In genomic region chr19:55081773-55082022, GRCh38 we compare ENCODE assay signal across 10 cellular contexts. TPM values are rescaled to one million over a fixed set of nuclear protein-coding genes. Genes with fewer than 3 reads are reported as not detected.
DNase-seq lines count a peak whose midpoint lies in the region; ATAC-seq, FAIRE-seq and TF ChIP-seq lines count a peak whose summit lies in the region.
"Had no signal": no experiment of that assay in that cellular context is flagged by ENCODE, and none has a peak within 500 bp of the region (broad histone marks: within the 10 kb centered on the region; RNA-seq: fewer than 3 reads in every experiment).

No MANE protein-coding gene starts in this region.

- no peak for TF ChIP-seq RAD21 in SK-N-SH (IDR thresholded peaks at IDR 0.05; ENCODE audit: low read length)

- no peaks in the 10 kb centered on the region for H3K36me3 ChIP-seq in SK-N-SH (replicated peaks in 1 of 2; ENCODE audit: control insufficient read depth in 1 of 2, insufficient read depth in 2 of 2, low read length in 1 of 2)
- H3K36me3 ChIP-seq in gastrocnemius medialis: no peaks in the 10 kb centered on the region
- H3K36me3 ChIP-seq: gastroesophageal sphincter, prostate gland had no signal

- H3K79me2 ChIP-seq in SK-N-SH (ENCODE audit: insufficient read depth): no peaks in the 10 kb centered on the region

- POLR2A ChIA-PET in SK-N-SH (lab: Yijun Ruan, JAX): no interaction called here

- H3K4me3 ChIP-seq in SK-N-SH (ENCODE audit: low read depth in 2 of 2, low read length in 1 of 2) (peak overlapping the region; percentile 68 to 71), fibroblast of pulmonary artery (replicated peaks; ENCODE audit: low read depth, low read length) (peak overlapping the region; percentile 57), gastrocnemius medialis (peak overlapping the region in 3 of 4 donors; percentile 52 to 63 (median 53)), lower leg skin (ENCODE audit: low read depth, poor library complexity, severe bottlenecking) (no peak overlapping the region)

- H4K20me1 ChIP-seq in SK-N-SH (ENCODE audit: insufficient read depth): no peaks in the 10 kb centered on the region

- 20% methylated on average over 1 of the region's 22 CpGs for WGBS in SK-N-SH (ENCODE audit: low lambda C conversion rate)
- WGBS in lower leg skin, 2 donors: 7 to 8% methylated on average over 22 of the region's 22 CpGs

- H3K4me1 ChIP-seq in SK-N-SH (ENCODE audit: control insufficient read depth in 1 of 2, insufficient read depth in 2 of 2, low read depth in 1 of 2, low read length in 1 of 2): peaks cover 4 to 29% of the 10 kb centered on the region in 2 experiments; a peak in 2 of 4 replicates
- peaks cover 6 to 25% of the 10 kb centered on the region in 2 donors for H3K4me1 ChIP-seq in gastrocnemius medialis

- TF ChIP-seq EP300 in SK-N-SH (IDR thresholded peaks at IDR 0.05; ENCODE audit: borderline replicate concordance in 1 of 2, low read depth in 1 of 2, low read length in 1 of 2): no peak

- H3K27me3 ChIP-seq in SK-N-SH (ENCODE audit: insufficient read depth) (no peaks in the 10 kb centered on the region), gastrocnemius medialis (peaks cover 79 to 85% (median 82%) of the 10 kb centered on the region in 3 donors)

- TF ChIP-seq POLR2A in GM12891 (IDR thresholded peaks at IDR 0.05; ENCODE audit: low read depth, low read length): no peak
- TF ChIP-seq POLR2A in gastrocnemius medialis (IDR thresholded peaks at IDR 0.05): no peak
- TF ChIP-seq POLR2A in lower leg skin (IDR thresholded peaks at IDR 0.05): no peak

- in situ Hi-C loops in gastrocnemius medialis (cut with MboI; ENCODE audit: low sequenced_read_pairs in 4 of 4): loop anchor here in 1 of 4 donors (10.0 kb wide), 1 partner anchor 83 kb away; the partner anchor contains the start of gene DNAAF3

- intact Hi-C loops in gastrocnemius medialis (cut with DNase I; ENCODE audit: low total_unique reads): no loop called here
- intact Hi-C loops in lower leg skin (cut with DNase I; ENCODE audit: low total_unique reads): no loop called here

- FAIRE-seq in GM12891 (lab: Jason Lieb, UNC): peak; percentile 71

- no peak for ATAC-seq in gastrocnemius medialis

- H3K9me2 ChIP-seq in SK-N-SH: no peaks in the 10 kb centered on the region

- H3K27ac ChIP-seq in SK-N-SH (ENCODE audit: low read depth in 2 of 2, low read length in 1 of 2): no peak overlapping the region
- no peak overlapping the region for H3K27ac ChIP-seq in gastrocnemius medialis
- H3K27ac ChIP-seq: gastroesophageal sphincter had no signal

- H2AFZ ChIP-seq in SK-N-SH (ENCODE audit: low read depth): peak overlapping the region; percentile 29; the same call in 1 of the 2 replicates

- H3F3A ChIP-seq in SK-N-SH (replicated peaks; ENCODE audit: insufficient read depth): peaks cover 15% of the 10 kb centered on the region

- CTCF ChIA-PET in SK-N-SH (lab: Yijun Ruan, JAX): interaction anchor here (0.7 kb wide), 1 partner anchor 51 kb away, joined by 3 read pairs; no protein-coding TSS in a partner anchor

- H3K9ac ChIP-seq in SK-N-SH: no peak overlapping the region

- H3K4me2 ChIP-seq in SK-N-SH: peak overlapping the region; percentile 89

- DNase-seq in GM12891 (ENCODE audit: insufficient read length, low spot score) (no peak), SK-N-SH (peak; percentile 43), fibroblast of pulmonary artery (ENCODE audit: low read depth) (no peak), gastrocnemius medialis (no peak), NCI-H82 treated with DMSO at 0.1 percent for 48 hours (lab: John Stamatoyannopoulos, UW; ENCODE audit: unreplicated experiment) (no peak), DMS79 treated with DMSO at 0.1 percent for 48 hours (lab: John Stamatoyannopoulos, UW) (no peak), NCI-H2196 (lab: John Stamatoyannopoulos, UW; ENCODE audit: unreplicated experiment) (no peak), lower leg skin (ENCODE audit: low spot score in 2 of 2) (no peak)

- no peaks in the 10 kb centered on the region for H3K9me3 ChIP-seq in SK-N-SH
- no peaks in the 10 kb centered on the region for H3K9me3 ChIP-seq in gastrocnemius medialis
- H3K9me3 ChIP-seq: gastroesophageal sphincter, prostate gland had no signal

- TF ChIP-seq CTCF in SK-N-SH (IDR thresholded peaks at IDR 0.05) (no peak), fibroblast of pulmonary artery (IDR thresholded peaks at IDR 0.05; ENCODE audit: low read length, missing control alignments) (no peak), gastrocnemius medialis (IDR thresholded peaks at IDR 0.05 in 4 of 5, conservative IDR thresholded peaks at IDR 0.05 in 1 of 5) (no peak), lower leg skin (IDR thresholded peaks at IDR 0.05) (no peak)

TF ChIP-seq in GM12891, 5 proteins besides CTCF, POLR2A, EP300 and RAD21:
- TF ChIP-seq TAF1 (IDR thresholded peaks at IDR 0.05; ENCODE audit: low read depth, low read length) (no peak), SPI1 (IDR thresholded peaks at IDR 0.05; ENCODE audit: low read depth, low read length) (no peak), POU2F2 (IDR thresholded peaks at IDR 0.05; ENCODE audit: low read depth, low read length) (no peak), POLR2AphosphoS5 (IDR thresholded peaks at IDR 0.05; ENCODE audit: low read depth, low read length) (no peak), PAX5 (IDR thresholded peaks at IDR 0.05; ENCODE audit: insufficient read depth, low read length, severe bottlenecking) (no peak)

TF ChIP-seq in SK-N-SH, 30 proteins besides CTCF, POLR2A, EP300 and RAD21:
- TF ChIP-seq, protein P1, sequence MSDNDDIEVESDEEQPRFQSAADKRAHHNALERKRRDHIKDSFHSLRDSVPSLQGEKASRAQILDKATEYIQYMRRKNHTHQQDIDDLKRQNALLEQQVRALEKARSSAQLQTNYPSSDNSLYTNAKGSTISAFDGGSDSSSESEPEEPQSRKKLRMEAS (IDR thresholded peaks at IDR 0.05; ENCODE audit: low read depth): no peak; the same call in 1 of the 2 replicates
- TF ChIP-seq RXRA (IDR thresholded peaks at IDR 0.05; ENCODE audit: borderline replicate concordance, low read depth) (no peak), GABPA (IDR thresholded peaks at IDR 0.05; ENCODE audit: low read depth) (no peak), EZH2phosphoT487 (IDR thresholded peaks at IDR 0.05; ENCODE audit: borderline replicate concordance, low read depth) (no peak), SMC3 (IDR thresholded peaks at IDR 0.05; ENCODE audit: low read depth, low read length) (no peak), PBX3 (IDR thresholded peaks at IDR 0.05) (no peak), IRF3 (IDR thresholded peaks at IDR 0.05; ENCODE audit: low read depth, low read length) (no peak)
- TF ChIP-seq, protein P2, sequence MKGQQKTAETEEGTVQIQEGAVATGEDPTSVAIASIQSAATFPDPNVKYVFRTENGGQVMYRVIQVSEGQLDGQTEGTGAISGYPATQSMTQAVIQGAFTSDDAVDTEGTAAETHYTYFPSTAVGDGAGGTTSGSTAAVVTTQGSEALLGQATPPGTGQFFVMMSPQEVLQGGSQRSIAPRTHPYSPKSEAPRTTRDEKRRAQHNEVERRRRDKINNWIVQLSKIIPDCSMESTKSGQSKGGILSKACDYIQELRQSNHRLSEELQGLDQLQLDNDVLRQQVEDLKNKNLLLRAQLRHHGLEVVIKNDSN (IDR thresholded peaks at IDR 0.05; ENCODE audit: borderline replicate concordance, low read depth): 0 out of 2 replicates have a peak, but pooled peaks have one; percentile 2

RNA-seq across cellular contexts. Expression of gene EPS8L1, which starts 6.0 kb away (rescaled TPM):
- polyA plus RNA-seq in GM12891 (2012; ENCODE audit: low read depth, missing spikeins): 0.13 TPM
- polyA plus RNA-seq in SK-N-SH (2012; rRNA removed): 9.6 and 12.9 TPM in 2 replicates
- 6.7 and 7.5 TPM in 2 replicates for polyA plus RNA-seq in SK-N-SH (2012; cell fraction: cytosol; rRNA removed)
- 32.4 and 60.9 TPM in 2 replicates for polyA plus RNA-seq in SK-N-SH (2012; cell fraction: nucleus; rRNA removed)
- total RNA-seq in gastrocnemius medialis (1 to 10 TPM in 2 of 4 donors, under 1 TPM in 2; 0.25 to 2.4 (median 1.3) TPM), lower leg skin (100 to 1,000 TPM; 394 to 678 (median 540) TPM)

RNA-seq across cellular contexts. Expression of gene RDH13, which starts 18.8 kb away (rescaled TPM):
- polyA plus RNA-seq in GM12891 (2012; ENCODE audit: low read depth, missing spikeins): 5.7 TPM
- polyA plus RNA-seq in SK-N-SH (2012; rRNA removed): 8.9 and 9.6 TPM in 2 replicates
- polyA plus RNA-seq in SK-N-SH (2012; cell fraction: cytosol; rRNA removed): 3.9 and 5.9 TPM in 2 replicates
- polyA plus RNA-seq in SK-N-SH (2012; cell fraction: nucleus; rRNA removed): 26.8 TPM in 2 replicates
- total RNA-seq in gastrocnemius medialis (10 to 100 TPM in 1 of 4 donors, 1 to 10 TPM in 3; 5.2 to 10.5 (median 7.6) TPM), lower leg skin (100 to 1,000 TPM in 3 of 4 donors, 10 to 100 TPM in 1; 93.2 to 146 (median 134) TPM)

RNA-seq across cellular contexts. Expression of gene PPP1R12C, which starts 35.7 kb away (rescaled TPM):
- 46.6 TPM for polyA plus RNA-seq in GM12891 (2012; ENCODE audit: low read depth, missing spikeins)
- 83.9 and 87.3 TPM in 2 replicates for polyA plus RNA-seq in SK-N-SH (2012; rRNA removed)
- polyA plus RNA-seq in SK-N-SH (2012; cell fraction: cytosol; rRNA removed): 20.3 and 29.1 TPM in 2 replicates
- polyA plus RNA-seq in SK-N-SH (2012; cell fraction: nucleus; rRNA removed): 571 and 748 TPM in 2 replicates
- total RNA-seq in gastrocnemius medialis (10 to 100 TPM; 22.6 to 28.2 (median 26.2) TPM), lower leg skin (100 to 1,000 TPM in 1 of 4 donors, 10 to 100 TPM in 3; 55.5 to 103 (median 79.4) TPM)

RNA-seq across cellular contexts. Expression of gene GP6, which starts 43.6 kb away (rescaled TPM):
- not detected for polyA plus RNA-seq in GM12891 (2012; ENCODE audit: low read depth, missing spikeins)
- 0.12 and 0.24 TPM in 2 replicates for polyA plus RNA-seq in SK-N-SH (2012; rRNA removed)
- 0.05 and 0.07 TPM in 2 replicates for polyA plus RNA-seq in SK-N-SH (2012; cell fraction: cytosol; rRNA removed)
- polyA plus RNA-seq in SK-N-SH (2012; cell fraction: nucleus; rRNA removed): 0.55 and 1.4 TPM in 2 replicates
- total RNA-seq in gastrocnemius medialis (under 1 TPM in 1 of 4 donors, not detected in 3; 0.16 TPM), lower leg skin (1 to 10 TPM in 2 of 4 donors, under 1 TPM in 2; 0.49 to 8.5 (median 1.3) TPM)
- total RNA-seq: gastroesophageal sphincter had no signal

Comparison
In these comparisons a context has a peak if more than half of its experiments do, and no peak if none do; other contexts are left out.
1. RNA of gene EPS8L1, which starts 6.0 kb away (total RNA-seq): 394 to 678 TPM in lower leg skin; 0.25 to 2.4 TPM in gastrocnemius medialis; every median in the first group is over 100 times any median in the second.
2. RNA of gene RDH13, which starts 18.8 kb away (total RNA-seq): 93.2 to 146 TPM in lower leg skin; 5.2 to 10.5 TPM in gastrocnemius medialis; every median in the first group is over 4 times any median in the second.